In genomic region chr17:46212634-46213435, GRCh38 we compare ENCODE assay signal across 7 cellular contexts.
DNase-seq lines count a peak whose midpoint lies in the region; ATAC-seq and TF ChIP-seq lines count a peak whose summit lies in the region.

No MANE protein-coding gene starts in this region.

- peaks cover 2% of the 10 kb centered on the region for H3K36me3 ChIP-seq in brain microvascular endothelial cell (replicated peaks)

- H3K27ac ChIP-seq in brain microvascular endothelial cell: no peak overlapping the region

- no peaks in the 10 kb centered on the region for H3K27me3 ChIP-seq in brain microvascular endothelial cell (replicated peaks)

- in situ Hi-C loops in brain microvascular endothelial cell (cut with HindIII; ENCODE audit: low pct_ligation_motif_present, low sequenced_read_pairs): no loop called here

- TF ChIP-seq CTCF in GM10266 (IDR thresholded peaks at IDR 0.05; ENCODE audit: control insufficient read depth, insufficient read depth, low read depth, missing control alignments) (peak; percentile 74), brain microvascular endothelial cell (IDR thresholded peaks at IDR 0.05; ENCODE audit: low read depth, low read length, missing control alignments) (peak; percentile 78)

- no peak for ATAC-seq in GM21528 (IDR thresholded peaks at IDR 0.05; ENCODE audit: low FRiP score, unreplicated experiment)

- DNase-seq in GM10266 (ENCODE audit: extremely low spot score) (peak; percentile 64), NCI-H1105 (lab: John Stamatoyannopoulos, UW) (peak; percentile 42), T follicular helper cell (ENCODE audit: low read depth) (peak; percentile 54), brain microvascular endothelial cell (peak; percentile 73), iPS-NIHi7 (ENCODE audit: extremely low spot score) (peak; percentile 89)
- DNase-seq in stimulated activated CD4-positive, alpha-beta T cell treated with anti-CD3 and anti-CD28 coated beads, Interleukin-1b, Interleukin-23, amount 100 ng/mL, for 1 hour (ENCODE audit: low read depth in 2 of 2): peak; percentile 25 to 38

- no peak overlapping the region for H3K4me3 ChIP-seq in brain microvascular endothelial cell (ENCODE audit: low read depth, low read length)

Comparison
In these comparisons a context has a peak if more than half of its experiments do, and no peak if none do; other contexts are left out.
1. DNase-seq: peak in every context shown above with its lines; median percentile 89 in iPS-NIHi7; 73 in brain microvascular endothelial cell; 64 in GM10266; 54 in T follicular helper cell; 42 in NCI-H1105; 32 in stimulated activated CD4-positive, alpha-beta T cell treated with anti-CD3 and anti-CD28 coated beads, Interleukin-1b, Interleukin-23, amount 100 ng/mL, for 1 hour.